ENCODE assay signal across 16 cellular contexts in genomic region chr9:136961279-136962065, GRCh38. TPM values are rescaled to one million over a fixed set of nuclear protein-coding genes. Genes with fewer than 3 reads are reported as not detected.
DNase-seq lines count a peak whose midpoint lies in the region; ATAC-seq and TF ChIP-seq lines count a peak whose summit lies in the region.
"Had no signal": no experiment of that assay in that cellular context is flagged by ENCODE, and none has a peak within 500 bp of the region (broad histone marks: within the 10 kb centered on the region; RNA-seq: fewer than 3 reads in every experiment).

No MANE protein-coding gene starts in this region.

- no peak overlapping the region for H3K4me3 ChIP-seq in tibial artery

- H3K27me3 Mint-ChIP-seq in T-helper 17 cell, result no peaks in the 10 kb centered on the region
- H3K27me3 Mint-ChIP-seq in effector memory CD8-positive, alpha-beta T cell, result no peaks in the 10 kb centered on the region
- no peaks in the 10 kb centered on the region for H3K27me3 Mint-ChIP-seq in activated CD8-positive, alpha-beta T cell treated with anti-CD3 and anti-CD28 coated beads, Interleukin-2, amount 10 ng/mL, durations not matched to agents 7 days and 5 days (ENCODE audit: low read depth)
- H3K27me3 Mint-ChIP-seq: T-cell had no signal

- DNase-seq in T-helper 17 cell, result no peak
- no peak for DNase-seq in effector memory CD8-positive, alpha-beta T cell
- DNase-seq in medulla oblongata (ENCODE audit: extremely low spot score), result peak; percentile 52
- no peak for DNase-seq in tibial artery
- no peak for DNase-seq in activated CD8-positive, alpha-beta T cell treated with anti-CD3 and anti-CD28 coated beads, Interleukin-2, amount 10 ng/mL, durations not matched to agents 7 days and 5 days
- DNase-seq in DMS79 (lab: John Stamatoyannopoulos, UW), result no peak
- DNase-seq: GF-D8; H7; NCI-H1694; NCI-H510A treated with DMSO at 0.1 percent for 48 hours; stimulated activated CD4-positive, alpha-beta T cell treated with anti-CD3 and anti-CD28 coated beads, Interleukin-2, amount 100 ng/mL, for 48 hours; T-cell had no signal

- H3K4me1 Mint-ChIP-seq in T-helper 17 cell, result peaks cover 46% of the 10 kb centered on the region
- H3K4me1 Mint-ChIP-seq in effector memory CD8-positive, alpha-beta T cell (ENCODE audit: low read depth in 2 of 2), result peaks cover 51 to 67% of the 10 kb centered on the region in 2 donors
- H3K4me1 Mint-ChIP-seq in activated CD8-positive, alpha-beta T cell treated with anti-CD3 and anti-CD28 coated beads, Interleukin-2, amount 10 ng/mL, durations not matched to agents 7 days and 5 days (ENCODE audit: low read depth), result peaks cover 57% of the 10 kb centered on the region

- POLR2A ChIA-PET in activated CD8-positive, alpha-beta T cell treated with anti-CD3 and anti-CD28 coated beads, Interleukin-2, amount 10 ng/mL, durations not matched to agents 7 days and 5 days (lab: Charles Lee), result no interaction called here

- no peak overlapping the region for H3K27ac Mint-ChIP-seq in T-helper 17 cell
- peak overlapping the region; percentile 81 to 93 for H3K27ac Mint-ChIP-seq in effector memory CD8-positive, alpha-beta T cell
- H3K27ac Mint-ChIP-seq in activated CD8-positive, alpha-beta T cell treated with anti-CD3 and anti-CD28 coated beads, Interleukin-2, amount 10 ng/mL, durations not matched to agents 7 days and 5 days, result no peak overlapping the region

- no peaks in the 10 kb centered on the region for H3K36me3 Mint-ChIP-seq in T-helper 17 cell (ENCODE audit: low read depth)
- H3K36me3 Mint-ChIP-seq in effector memory CD8-positive, alpha-beta T cell (ENCODE audit: insufficient read depth), result peaks cover 15% of the 10 kb centered on the region
- H3K36me3 Mint-ChIP-seq in activated CD8-positive, alpha-beta T cell treated with anti-CD3 and anti-CD28 coated beads, Interleukin-2, amount 10 ng/mL, durations not matched to agents 7 days and 5 days (ENCODE audit: low read depth), result no peaks in the 10 kb centered on the region
- H3K36me3 Mint-ChIP-seq: T-cell had no signal

- H3K9me3 Mint-ChIP-seq in effector memory CD8-positive, alpha-beta T cell, result peaks cover 4 to 6% of the 10 kb centered on the region in 2 donors
- H3K9me3 Mint-ChIP-seq in activated CD8-positive, alpha-beta T cell treated with anti-CD3 and anti-CD28 coated beads, Interleukin-2, amount 10 ng/mL, durations not matched to agents 7 days and 5 days (ENCODE audit: insufficient read depth), result no peaks in the 10 kb centered on the region
- H3K9me3 Mint-ChIP-seq: T-cell had no signal

- peak overlapping the region; percentile 40 to 47 for H3K27ac ChIP-seq in tibial artery

- peaks cover 0 to 19% (median 11%) of the 10 kb centered on the region in 4 donors for H3K4me1 ChIP-seq in tibial artery

- intact Hi-C loops in tibial artery (cut with DNase I; ENCODE audit: low total_unique reads), result no loop called here

- no peak for TF ChIP-seq CTCF in tibial artery (IDR thresholded peaks at IDR 0.05)

- H3K36me3 ChIP-seq in tibial artery, result no peaks in the 10 kb centered on the region

- H3K4me3 Mint-ChIP-seq in T-helper 17 cell, result peak overlapping the region; percentile 50
- H3K4me3 Mint-ChIP-seq in effector memory CD8-positive, alpha-beta T cell, result peak overlapping the region; percentile 75 to 79
- no peak overlapping the region for H3K4me3 Mint-ChIP-seq in activated CD8-positive, alpha-beta T cell treated with anti-CD3 and anti-CD28 coated beads, Interleukin-2, amount 10 ng/mL, durations not matched to agents 7 days and 5 days

- no peaks in the 10 kb centered on the region for H3K9me3 ChIP-seq in T-helper 17 cell (ENCODE audit: control insufficient read depth, low read length, poor library complexity, severe bottlenecking)
- no peaks in the 10 kb centered on the region for H3K9me3 ChIP-seq in tibial artery

- CTCF ChIA-PET in activated CD8-positive, alpha-beta T cell treated with anti-CD3 and anti-CD28 coated beads, Interleukin-2, amount 10 ng/mL, durations not matched to agents 7 days and 5 days (lab: Charles Lee), result interaction anchor here (1.2 kb wide), 2 partner anchors 14 to 74 kb away, joined by 3 to 4 read pairs; no protein-coding TSS in a partner anchor

- ATAC-seq in T-helper 17 cell, result no peak
- ATAC-seq in effector memory CD8-positive, alpha-beta T cell (replicated peaks), result no peak
- no peak for ATAC-seq in activated CD8-positive, alpha-beta T cell treated with anti-CD3 and anti-CD28 coated beads, Interleukin-2, amount 10 ng/mL, durations not matched to agents 7 days and 5 days
- no peak for ATAC-seq in GM19351 (IDR thresholded peaks at IDR 0.05; ENCODE audit: unreplicated experiment)
- ATAC-seq: Panc1 had no signal

- peaks cover 0 to 2% of the 10 kb centered on the region in 2 donors for H3K27me3 ChIP-seq in tibial artery

RNA-seq across cellular contexts. Expression of gene LCN12, which starts 9.4 kb away (rescaled TPM):
- total RNA-seq in T-helper 17 cell, result 1 to 10 TPM; 2.6 to 4.2 TPM
- 1 to 10 TPM; 1.0 to 1.7 TPM for total RNA-seq in activated CD8-positive, alpha-beta T cell treated with anti-CD3 and anti-CD28 coated beads, Interleukin-2, amount 10 ng/mL, durations not matched to agents 7 days and 5 days
- total RNA-seq: LHCN-M2, pulmonary artery endothelial cell had no signal

RNA-seq across cellular contexts. Expression of gene PTGDS, which starts 15.8 kb away (rescaled TPM):
- 100 to 1,000 TPM in 1 of 2 donors, 10 to 100 TPM in 1; 21.4 to 166 TPM for total RNA-seq in T-helper 17 cell
- total RNA-seq in activated CD8-positive, alpha-beta T cell treated with anti-CD3 and anti-CD28 coated beads, Interleukin-2, amount 10 ng/mL, durations not matched to agents 7 days and 5 days, result 1 to 10 TPM; 1.2 to 1.4 TPM
- total RNA-seq: pulmonary artery endothelial cell had no signal

RNA-seq across cellular contexts. Expression of gene C8G, which starts 16.4 kb away (rescaled TPM):
- 1 to 10 TPM; 1.4 to 2.7 TPM for total RNA-seq in T-helper 17 cell
- total RNA-seq in activated CD8-positive, alpha-beta T cell treated with anti-CD3 and anti-CD28 coated beads, Interleukin-2, amount 10 ng/mL, durations not matched to agents 7 days and 5 days, result 1 to 10 TPM; 1.4 to 1.5 TPM
- total RNA-seq: H7, LHCN-M2, pulmonary artery endothelial cell had no signal

RNA-seq across cellular contexts. Expression of gene FBXW5, which starts 16.9 kb away (rescaled TPM):
- 10 to 100 TPM; 84.3 to 88.4 TPM for total RNA-seq in T-helper 17 cell
- total RNA-seq in activated CD8-positive, alpha-beta T cell treated with anti-CD3 and anti-CD28 coated beads, Interleukin-2, amount 10 ng/mL, durations not matched to agents 7 days and 5 days, result 100 to 1,000 TPM; 103 to 104 TPM

RNA-seq across cellular contexts. Expression of gene LCNL1, which starts 21.3 kb away (rescaled TPM):
- 1 to 10 TPM in 1 of 2 donors, under 1 TPM in 1; 0.96 to 2.9 TPM for total RNA-seq in T-helper 17 cell
- total RNA-seq in activated CD8-positive, alpha-beta T cell treated with anti-CD3 and anti-CD28 coated beads, Interleukin-2, amount 10 ng/mL, durations not matched to agents 7 days and 5 days, result not detected
- total RNA-seq: pulmonary artery endothelial cell had no signal

Comparison
In these comparisons a context has a peak if more than half of its experiments do, and no peak if none do; other contexts are left out.
1. H3K27ac Mint-ChIP-seq: peak in effector memory CD8-positive, alpha-beta T cell (2 of 2); none in T-helper 17 cell (single experiment) and activated CD8-positive, alpha-beta T cell treated with anti-CD3 and anti-CD28 coated beads, Interleukin-2, amount 10 ng/mL, durations not matched to agents 7 days and 5 days (single experiment).
2. RNA of gene PTGDS, which starts 15.8 kb away (total RNA-seq): 21.4 to 166 TPM in T-helper 17 cell; 1.2 to 1.4 TPM in activated CD8-positive, alpha-beta T cell treated with anti-CD3 and anti-CD28 coated beads, Interleukin-2, amount 10 ng/mL, durations not matched to agents 7 days and 5 days; every median in the first group is over 4 times any median in the second.